Comparison of ENCODE assay signal across 1 cellular context in genomic region chr17:75589919-75590303, GRCh38.
TF ChIP-seq lines count a peak whose summit lies in the region.

No MANE protein-coding gene starts in this region.

TF ChIP-seq in K562, 482 proteins besides CTCF, POLR2A, EP300 and RAD21:
- TF ChIP-seq AFF4 (CRISPR knock-in tag; IDR thresholded peaks at IDR 0.05) = 0 out of 2 replicates have a peak, but pooled peaks have one; percentile 43
- no peak for TF ChIP-seq YBX1 (IDR thresholded peaks at IDR 0.05)
- no peak for TF ChIP-seq BHLHE40 (IDR thresholded peaks at IDR 0.05; ENCODE audit: low read length)
- 0 out of 2 replicates have a peak, but pooled peaks have one; percentile 12 for TF ChIP-seq TFAP4 (CRISPR knock-in tag; IDR thresholded peaks at IDR 0.05; ENCODE audit: borderline replicate concordance)
- no peak for TF ChIP-seq ZNF232 (CRISPR knock-in tag; IDR thresholded peaks at IDR 0.05)
